Comparison of ENCODE assay signal across 8 cellular contexts in the genomic region with DNA sequence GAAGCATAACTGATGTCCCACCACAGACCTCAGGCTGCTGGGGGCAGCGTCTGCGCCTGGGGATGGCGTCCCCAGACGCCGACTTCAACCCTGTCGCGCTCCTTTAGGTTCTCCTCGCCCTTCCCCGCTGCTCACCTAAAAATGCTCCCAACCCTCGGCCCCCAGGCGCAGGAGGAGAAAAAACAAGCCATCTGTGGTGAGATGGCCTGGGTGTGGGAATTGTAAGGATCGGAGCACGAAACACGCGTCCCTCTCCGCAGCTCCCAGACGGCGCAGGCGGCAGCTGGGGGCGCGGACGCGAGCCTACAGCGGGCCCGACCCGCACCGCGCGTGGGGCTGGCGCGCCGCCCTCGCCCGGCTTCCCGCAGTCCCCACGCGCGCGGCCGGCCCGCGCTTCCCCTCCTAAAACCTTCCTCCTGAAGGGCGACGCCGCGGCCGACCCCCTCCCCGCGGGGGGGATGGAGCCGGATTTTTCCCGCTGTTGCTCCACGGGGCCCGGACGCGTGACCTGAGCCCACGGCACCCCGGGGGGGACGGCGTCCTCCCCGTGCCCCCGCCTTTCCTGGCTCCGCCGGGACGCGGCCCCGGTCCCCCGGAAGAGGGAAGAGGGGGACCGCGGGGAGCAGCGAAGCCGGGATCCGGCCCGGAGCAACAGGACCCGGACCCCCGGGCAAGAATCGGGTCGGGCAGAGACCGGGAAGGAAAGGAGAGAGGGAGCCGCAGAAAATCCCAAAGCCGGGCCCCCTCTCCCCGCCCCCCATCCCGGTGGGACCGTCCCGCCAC. TPM values are rescaled to one million over a fixed set of nuclear protein-coding genes. Genes with fewer than 3 reads are reported as not detected.
DNase-seq lines count a peak whose midpoint lies in the region; ATAC-seq and TF ChIP-seq lines count a peak whose summit lies in the region.

No MANE protein-coding gene starts in this region.

- in situ Hi-C loops in GM13976 (cut with MboI; ENCODE audit: low sequenced_read_pairs, unreplicated experiment): no loop called here

- peak; percentile 33 for DNase-seq in GM13976 (ENCODE audit: low spot score)
- DNase-seq in T-helper 9 cell: peak; percentile 6
- DNase-seq in choroid plexus epithelial cell (ENCODE audit: low read depth): no peak
- peak; percentile 46 for DNase-seq in left lobe of liver (ENCODE audit: low spot score)
- peak; percentile 25 for DNase-seq in stimulated activated naive CD8-positive, alpha-beta T cell treated with anti-CD3 and anti-CD28 coated beads, Interleukin-15, Interleukin-2, amounts not matched to agents 100 U/mL and 50 U/mL, for 24 hours
- DNase-seq in NCI-H2029 (lab: John Stamatoyannopoulos, UW): no peak
- DNase-seq in mesenteric fat pad (ENCODE audit: low spot score): no peak

- peak overlapping the region; percentile 80 for H3K4me3 ChIP-seq in choroid plexus epithelial cell (ENCODE audit: low read depth, low read length)

- ATAC-seq in HG02943 (IDR thresholded peaks at IDR 0.05; ENCODE audit: low read depth, unreplicated experiment): peak; percentile 22
- ATAC-seq in left lobe of liver: peak; percentile 40
- ATAC-seq in stimulated activated naive CD8-positive, alpha-beta T cell treated with anti-CD3 and anti-CD28 coated beads, Interleukin-15, Interleukin-2, amounts not matched to agents 100 U/mL and 50 U/mL, for 24 hours: peak; percentile 28

- no peak for TF ChIP-seq CTCF in GM13976 (IDR thresholded peaks at IDR 0.05; ENCODE audit: borderline replicate concordance, control extremely low read depth, extremely low read depth, insufficient read depth, missing control alignments)
- no peak for TF ChIP-seq CTCF in choroid plexus epithelial cell (conservative IDR thresholded peaks at IDR 0.05; ENCODE audit: low read depth, low read length)

RNA-seq across cellular contexts. Expression of gene EPB41L2, which starts 0.6 kb away (rescaled TPM):
- total RNA-seq in left lobe of liver (18.7 TPM), mesenteric fat pad (211 TPM)

Comparison
In these comparisons a context has a peak if more than half of its experiments do, and no peak if none do; other contexts are left out.
1. DNase-seq: peak in GM13976 (single experiment), T-helper 9 cell (single experiment), left lobe of liver (single experiment) and stimulated activated naive CD8-positive, alpha-beta T cell treated with anti-CD3 and anti-CD28 coated beads, Interleukin-15, Interleukin-2, amounts not matched to agents 100 U/mL and 50 U/mL, for 24 hours (single experiment); none in choroid plexus epithelial cell (single experiment), NCI-H2029 (single experiment) and mesenteric fat pad (single experiment).
2. RNA of gene EPB41L2, which starts 0.6 kb away (total RNA-seq): 211 TPM in mesenteric fat pad (single experiment); 18.7 TPM in left lobe of liver (single experiment); every median in the first group is over 10 times any median in the second.
3. Peak in every context shown above with its lines, with median percentiles within 50 percentile points of each other: ATAC-seq.